11 cellular contexts compared by ENCODE assay signal in the genomic region with DNA sequence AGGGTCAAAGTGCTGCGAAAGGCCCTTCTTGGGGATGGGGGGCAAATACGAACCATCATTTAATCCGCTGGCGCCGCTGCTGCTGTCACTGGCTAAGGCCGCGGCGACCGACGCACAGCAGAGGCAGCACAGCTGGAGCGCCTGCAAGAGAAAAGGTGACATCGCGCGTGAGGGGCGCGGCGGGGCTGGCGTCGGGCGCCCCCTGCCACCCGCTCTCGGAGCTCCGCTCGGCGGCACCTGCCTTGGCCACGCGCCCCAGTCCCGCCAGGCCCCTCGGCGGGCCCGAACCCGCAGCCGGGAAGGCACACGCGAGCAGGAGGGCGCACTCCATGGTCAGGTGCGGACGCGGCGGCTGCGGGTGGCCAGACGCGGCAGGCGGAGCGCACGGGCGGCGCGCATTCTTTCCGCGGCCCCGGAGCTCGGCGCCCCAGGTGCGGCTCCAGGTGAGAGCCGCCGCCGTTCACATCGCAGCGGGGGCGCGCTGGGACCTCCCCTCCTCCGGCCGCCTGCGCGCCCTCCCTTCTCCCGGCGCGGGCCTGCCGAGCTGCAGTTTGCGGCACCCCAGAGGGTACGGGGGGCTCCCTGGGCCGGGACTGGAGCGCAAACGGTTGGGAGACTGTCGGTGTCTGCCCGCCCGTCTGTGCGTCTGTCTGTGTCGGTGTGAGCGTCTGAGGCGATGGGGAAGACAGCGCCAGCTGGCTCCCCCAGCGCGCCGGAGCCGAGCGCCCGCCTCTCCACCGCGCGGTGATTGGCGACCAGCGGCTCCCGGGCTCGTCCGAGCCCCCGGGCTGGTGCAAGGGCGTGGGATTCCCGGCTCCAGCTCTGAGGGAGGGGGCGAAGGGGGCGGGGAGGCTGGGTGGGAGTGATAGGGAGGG. TPM values are rescaled to one million over a fixed set of nuclear protein-coding genes. Genes with fewer than 3 reads are reported as not detected.
DNase-seq lines count a peak whose midpoint lies in the region; ATAC-seq, FAIRE-seq and TF ChIP-seq lines count a peak whose summit lies in the region.
"Had no signal": no experiment of that assay in that cellular context is flagged by ENCODE, and none has a peak within 500 bp of the region (broad histone marks: within the 10 kb centered on the region; RNA-seq: fewer than 3 reads in every experiment).

A gene with protein sequence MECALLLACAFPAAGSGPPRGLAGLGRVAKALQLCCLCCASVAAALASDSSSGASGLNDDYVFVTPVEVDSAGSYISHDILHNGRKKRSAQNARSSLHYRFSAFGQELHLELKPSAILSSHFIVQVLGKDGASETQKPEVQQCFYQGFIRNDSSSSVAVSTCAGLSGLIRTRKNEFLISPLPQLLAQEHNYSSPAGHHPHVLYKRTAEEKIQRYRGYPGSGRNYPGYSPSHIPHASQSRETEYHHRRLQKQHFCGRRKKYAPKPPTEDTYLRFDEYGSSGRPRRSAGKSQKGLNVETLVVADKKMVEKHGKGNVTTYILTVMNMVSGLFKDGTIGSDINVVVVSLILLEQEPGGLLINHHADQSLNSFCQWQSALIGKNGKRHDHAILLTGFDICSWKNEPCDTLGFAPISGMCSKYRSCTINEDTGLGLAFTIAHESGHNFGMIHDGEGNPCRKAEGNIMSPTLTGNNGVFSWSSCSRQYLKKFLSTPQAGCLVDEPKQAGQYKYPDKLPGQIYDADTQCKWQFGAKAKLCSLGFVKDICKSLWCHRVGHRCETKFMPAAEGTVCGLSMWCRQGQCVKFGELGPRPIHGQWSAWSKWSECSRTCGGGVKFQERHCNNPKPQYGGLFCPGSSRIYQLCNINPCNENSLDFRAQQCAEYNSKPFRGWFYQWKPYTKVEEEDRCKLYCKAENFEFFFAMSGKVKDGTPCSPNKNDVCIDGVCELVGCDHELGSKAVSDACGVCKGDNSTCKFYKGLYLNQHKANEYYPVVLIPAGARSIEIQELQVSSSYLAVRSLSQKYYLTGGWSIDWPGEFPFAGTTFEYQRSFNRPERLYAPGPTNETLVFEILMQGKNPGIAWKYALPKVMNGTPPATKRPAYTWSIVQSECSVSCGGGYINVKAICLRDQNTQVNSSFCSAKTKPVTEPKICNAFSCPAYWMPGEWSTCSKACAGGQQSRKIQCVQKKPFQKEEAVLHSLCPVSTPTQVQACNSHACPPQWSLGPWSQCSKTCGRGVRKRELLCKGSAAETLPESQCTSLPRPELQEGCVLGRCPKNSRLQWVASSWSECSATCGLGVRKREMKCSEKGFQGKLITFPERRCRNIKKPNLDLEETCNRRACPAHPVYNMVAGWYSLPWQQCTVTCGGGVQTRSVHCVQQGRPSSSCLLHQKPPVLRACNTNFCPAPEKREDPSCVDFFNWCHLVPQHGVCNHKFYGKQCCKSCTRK (N-terminal part only) (minus strand): TSS at position 670 of the 875 bp plus-strand sequence. CDS start 339 bp downstream, at position 331.

- no peak for FAIRE-seq in GM12878 (lab: Jason Lieb, UNC)

- H3K79me2 ChIP-seq in GM12878 (ENCODE audit: control insufficient read depth, insufficient read depth, low read length), result no peaks in the 10 kb centered on the region

- in situ Hi-C loops in GM13976 (cut with MboI; ENCODE audit: low sequenced_read_pairs, unreplicated experiment), result no loop called here
- in situ Hi-C loops in GM12878 (cut with MboI), result no loop called here

- H4K20me1 ChIP-seq in GM12878 (ENCODE audit: control insufficient read depth, insufficient read depth), result no peaks in the 10 kb centered on the region

- H3K27me3 ChIP-seq in GM12878 (replicated peaks in 1 of 2; ENCODE audit: control insufficient read depth in 2 of 2, insufficient read depth in 2 of 2, low read length in 1 of 2), result peaks cover 2% of the 10 kb centered on the region in 2 experiments; a peak in 2 of 4 replicates

- no peak within 1 kb of the TSS for H2AFZ ChIP-seq in GM12878 (ENCODE audit: control insufficient read depth, low read depth, low read length)

- no TSS peak for BruUV-seq in GM12878 (replicated peaks; lab: Mats Ljungman, UMichigan)

- H3K4me3 ChIP-seq in GM12878, result no peak within 1 kb of the TSS
- H3K4me3 ChIP-seq: lower lobe of right lung, SJSA1 had no signal

- 20% methylated on average over 57 of the region's 102 CpGs for WGBS in GM12878 (ENCODE audit: insufficient coverage, insufficient replicate concordance, low lambda C conversion rate, missing lambda C conversion rate)

- H3K36me3 ChIP-seq in GM12878 (ENCODE audit: control insufficient read depth in 2 of 2, insufficient read depth in 2 of 2, low read length in 1 of 2), result no peaks in the 10 kb centered on the region; a peak in 1 of 4 replicates
- H3K36me3 ChIP-seq: lower lobe of right lung, SJSA1 had no signal

- peaks cover 49% of the 10 kb centered on the region for H3K27me3 Mint-ChIP-seq in T-helper 2 cell treated with Interferon-gamma antibody and Interleukin-4, amounts not matched to agents 5 μg/mL and 100 μg/mL, for 36 hours (ENCODE audit: low read depth)

- TF ChIP-seq RAD21 in GM12878 (IDR thresholded peaks at IDR 0.05; ENCODE audit: insufficient read depth, low read depth, low read length), result no peak

- SMC1A ChIA-PET in GM12878 (lab: Charles Lee; ENCODE audit: uncharacterized antibody, unreplicated experiment), result no interaction called here

- no peak within 1 kb of the TSS for H3K4me3 Mint-ChIP-seq in T-helper 2 cell treated with Interferon-gamma antibody and Interleukin-4, amounts not matched to agents 5 μg/mL and 100 μg/mL, for 36 hours

- H3K36me3 Mint-ChIP-seq in T-helper 2 cell treated with Interferon-gamma antibody and Interleukin-4, amounts not matched to agents 5 μg/mL and 100 μg/mL, for 36 hours (ENCODE audit: low read depth), result no peaks in the 10 kb centered on the region

- CTCF ChIA-PET in GM12878 (lab: Yijun Ruan, JAX), result no interaction called here

- TF ChIP-seq POLR2A in GM12878 (IDR thresholded peaks at IDR 0.05; ENCODE audit: low read depth, low read length), result no peak

- no peak within 1 kb of the TSS for H3K27ac Mint-ChIP-seq in T-helper 2 cell treated with Interferon-gamma antibody and Interleukin-4, amounts not matched to agents 5 μg/mL and 100 μg/mL, for 36 hours

- DNase-seq in COLO668 (lab: John Stamatoyannopoulos, UW; ENCODE audit: unreplicated experiment) (peak; percentile 87), GM13976 (ENCODE audit: low spot score) (peak; percentile 16), GM12878 (ENCODE audit: low read depth, low spot score) (no peak), left kidney (ENCODE audit: low read depth, low spot score) (peak; percentile 78), HuH-7.5 (ENCODE audit: low spot score) (no peak)
- no peak for DNase-seq in T-helper 2 cell treated with Interferon-gamma antibody and Interleukin-4, amounts not matched to agents 5 μg/mL and 100 μg/mL, for 36 hours (ENCODE audit: low spot score)
- no peak for DNase-seq in effector CD4-positive, alpha-beta T cell
- DNase-seq in activated naive CD4-positive, alpha-beta T cell treated with anti-CD3 and anti-CD28 coated beads, Interleukin-2, amount 50 U/mL, for 16 hours, result no peak
- DNase-seq: activated CD8-positive, alpha-beta memory T cell treated with anti-CD3 and anti-CD28 coated beads for 24 hours; lower lobe of right lung had no signal

- no peak within 1 kb of the TSS for H3K9ac ChIP-seq in GM12878 (ENCODE audit: control insufficient read depth, insufficient read depth, low read length)

- RAD21 ChIA-PET in GM12878 (lab: Charles Lee; ENCODE audit: unreplicated experiment), result no interaction called here

- ATAC-seq in GM12878, result no peak

- no peak within 1 kb of the TSS for H3K27ac ChIP-seq in GM12878 (ENCODE audit: control insufficient read depth, insufficient read depth)
- H3K27ac ChIP-seq: lower lobe of right lung, SJSA1 had no signal

- no peak for TF ChIP-seq EP300 in GM12878 (IDR thresholded peaks at IDR 0.05; ENCODE audit: borderline replicate concordance in 1 of 2, control insufficient read depth in 1 of 2, low read depth in 2 of 2, low read length in 2 of 2)

- H3K4me1 ChIP-seq in GM12878 (ENCODE audit: control insufficient read depth, insufficient read depth, low read length), result no peaks in the 10 kb centered on the region
- H3K4me1 ChIP-seq: lower lobe of right lung, SJSA1 had no signal

- no peaks in the 10 kb centered on the region for H3K9me3 Mint-ChIP-seq in T-helper 2 cell treated with Interferon-gamma antibody and Interleukin-4, amounts not matched to agents 5 μg/mL and 100 μg/mL, for 36 hours

- no peaks in the 10 kb centered on the region for H3K4me1 Mint-ChIP-seq in T-helper 2 cell treated with Interferon-gamma antibody and Interleukin-4, amounts not matched to agents 5 μg/mL and 100 μg/mL, for 36 hours (ENCODE audit: low read depth)

- TF ChIP-seq CTCF in GM13976 (IDR thresholded peaks at IDR 0.05; ENCODE audit: borderline replicate concordance, control extremely low read depth, extremely low read depth, insufficient read depth, missing control alignments) (no peak), GM12878 (IDR thresholded peaks at IDR 0.05 in 2 of 3, conservative IDR thresholded peaks at IDR 0.05 in 1 of 3; ENCODE audit: control insufficient read depth in 2 of 3, extremely low read depth in 1 of 3, insufficient read depth in 1 of 3, low read depth in 3 of 3, low read length in 3 of 3) (no peak)

- H3K9me3 ChIP-seq in GM12878 (replicated peaks; ENCODE audit: control insufficient read depth, insufficient read depth, low read length), result no peaks in the 10 kb centered on the region
- H3K9me3 ChIP-seq: lower lobe of right lung, SJSA1 had no signal

- POLR2A ChIA-PET in GM12878 (lab: Charles Lee), result no interaction called here

- no peak within 1 kb of the TSS for H3K4me2 ChIP-seq in GM12878 (ENCODE audit: control insufficient read depth, insufficient read depth)

- intact Hi-C loops in GM12878 (cut with micrococcal nuclease; ENCODE audit: unreplicated experiment), result loop anchor here (10.0 kb wide), 1 partner anchor 150 kb away; no protein-coding TSS in a partner anchor

RNA-seq across cellular contexts. Expression of the gene that starts here (rescaled TPM):
- total RNA-seq in GM12878 (2013; cell fraction: nucleolus; rRNA removed), result not detected in 2 replicates
- total RNA-seq in GM12878 (2014; rRNA removed) (not detected in 2 replicates), GM12878 (2014; rRNA removed; fragmentation: Illumina TruSeq; extraction: Trizol) (not detected in 2 replicates), GM12878 (2021) (not detected in 2 replicates)
- not detected for polyA plus RNA-seq in GM12878 (2011; ENCODE audit: low read depth)
- polyA plus RNA-seq in GM12878 (2011; rRNA removed) (not detected in 2 replicates), GM12878 (2014; fragmentation: Illumina TruSeq; extraction: Trizol) (not detected in 2 replicates), GM12878 (2014; fragmentation: Nextera tagmentation; extraction: Ambion mirVana) (not detected), GM12878 (2014; rRNA removed) (not detected in 2 replicates), GM12878 (2016; fragmentation: Nextera tagmentation; extraction: Ambion mirVana) (not detected)
- not detected in 2 replicates for polyA plus RNA-seq in GM12878 (2011; cell fraction: cytosol; rRNA removed)
- polyA plus RNA-seq in GM12878 (2011; cell fraction: nucleus; rRNA removed), result not detected in 2 replicates
- polyA plus RNA-seq in GM12878 (2012), result not detected in 2 replicates
- polyA minus RNA-seq in GM12878 (2011; rRNA and poly(A)+ RNA removed), result not detected in 2 replicates
- not detected in 2 replicates for polyA minus RNA-seq in GM12878 (2011; cell fraction: cytosol; rRNA and poly(A)+ RNA removed)
- polyA minus RNA-seq in GM12878 (2011; cell fraction: nucleus; rRNA and poly(A)+ RNA removed), result not detected in 2 replicates
- total RNA-seq: SJSA1 had no signal

Comparison
In these comparisons a context has a peak if more than half of its experiments do, and no peak if none do; other contexts are left out.
1. DNase-seq: peak in COLO668 (single experiment), GM13976 (single experiment) and left kidney (single experiment); none in GM12878 (single experiment), HuH-7.5 (single experiment), T-helper 2 cell treated with Interferon-gamma antibody and Interleukin-4, amounts not matched to agents 5 μg/mL and 100 μg/mL, for 36 hours (single experiment), effector CD4-positive, alpha-beta T cell (single experiment) and activated naive CD4-positive, alpha-beta T cell treated with anti-CD3 and anti-CD28 coated beads, Interleukin-2, amount 50 U/mL, for 16 hours (single experiment).